In the genomic region with DNA sequence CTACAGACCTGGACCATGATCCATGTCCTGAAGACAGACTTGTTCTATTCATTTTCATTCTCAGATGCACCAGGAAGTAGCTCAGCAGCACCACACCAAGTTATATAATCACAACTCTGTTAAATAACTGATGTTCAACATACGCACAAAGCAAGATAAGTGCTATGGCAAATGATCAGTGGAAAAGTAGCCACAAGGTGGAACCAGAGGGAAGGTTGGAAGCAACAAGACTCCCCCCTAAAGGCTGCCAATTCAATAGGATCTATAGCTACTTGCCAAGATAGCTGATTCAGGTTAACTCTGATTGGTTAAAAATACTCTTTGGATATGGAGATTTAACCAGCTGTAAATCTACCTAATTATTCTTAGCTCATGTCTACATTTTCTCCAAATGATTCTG, we compare ENCODE assay signal across 9 cellular contexts. TPM values are rescaled to one million over a fixed set of nuclear protein-coding genes. Genes with fewer than 3 reads are reported as not detected.
DNase-seq lines count a peak whose midpoint lies in the region; ATAC-seq and TF ChIP-seq lines count a peak whose summit lies in the region.
"Had no signal": no experiment of that assay in that cellular context is flagged by ENCODE, and none has a peak within 500 bp of the region (broad histone marks: within the 10 kb centered on the region; RNA-seq: fewer than 3 reads in every experiment).

No MANE protein-coding gene starts in this region.

- in situ Hi-C loops in G401 (cut with HindIII; ENCODE audit: low sequenced_read_pairs): no loop called here

- H3K27me3 Mint-ChIP-seq in osteocyte (ENCODE audit: unreplicated experiment): peaks cover 1% of the 10 kb centered on the region

- H3K27ac Mint-ChIP-seq in osteocyte (ENCODE audit: unreplicated experiment): no peak overlapping the region

- peak; percentile 71 for TF ChIP-seq CTCF in osteocyte (IDR thresholded peaks at IDR 0.05)

- H3K4me1 Mint-ChIP-seq in osteocyte (ENCODE audit: unreplicated experiment): peaks cover 17% of the 10 kb centered on the region

- H3K4me3 Mint-ChIP-seq in osteocyte (ENCODE audit: unreplicated experiment): no peak overlapping the region

- ATAC-seq in HG03135 (IDR thresholded peaks at IDR 0.05; ENCODE audit: unreplicated experiment): no peak

- DNase-seq in G401 (ENCODE audit: low spot score): peak; percentile 0
- peak; percentile 49 for DNase-seq in NCI-H510A treated with DMSO at 0.1 percent for 48 hours (lab: John Stamatoyannopoulos, UW)
- DNase-seq in dedifferentiated amniotic fluid mesenchymal stem cell (ENCODE audit: extremely low spot score): peak; percentile 60
- no peak for DNase-seq in osteocyte (ENCODE audit: extremely low spot score, unreplicated experiment)
- no peak for DNase-seq in stimulated activated naive CD4-positive, alpha-beta T cell (lab: John Stamatoyannopoulos, UW)
- no peak for DNase-seq in stimulated activated CD4-positive, alpha-beta T cell treated with anti-CD3 and anti-CD28 coated beads, Interleukin-12 subunit alpha, Interleukin-12 subunit beta, amount 100 ng/mL, for 4 hours
- DNase-seq in NCI-H2107 (lab: John Stamatoyannopoulos, UW): no peak
- DNase-seq: left ventricle myocardium superior had no signal

- H3K9me3 Mint-ChIP-seq in osteocyte (ENCODE audit: unreplicated experiment): no peaks in the 10 kb centered on the region

- no peaks in the 10 kb centered on the region for H3K36me3 Mint-ChIP-seq in osteocyte (ENCODE audit: unreplicated experiment)

RNA-seq across cellular contexts. Expression of a gene that starts 23.7 kb away (rescaled TPM):
- total RNA-seq in G401 (2014; rRNA removed; shearing (Covaris generic)): not detected in 2 replicates
- not detected in 2 replicates for total RNA-seq in osteocyte
- total RNA-seq: left ventricle myocardium superior had no signal

Comparison
In these comparisons a context has a peak if more than half of its experiments do, and no peak if none do; other contexts are left out.
1. DNase-seq: peak in G401 (single experiment), NCI-H510A treated with DMSO at 0.1 percent for 48 hours (single experiment) and dedifferentiated amniotic fluid mesenchymal stem cell (single experiment); none in osteocyte (single experiment), stimulated activated naive CD4-positive, alpha-beta T cell (0 of 6), stimulated activated CD4-positive, alpha-beta T cell treated with anti-CD3 and anti-CD28 coated beads, Interleukin-12 subunit alpha, Interleukin-12 subunit beta, amount 100 ng/mL, for 4 hours (single experiment) and NCI-H2107 (single experiment).